Comparison of ENCODE assay signal across 9 cellular contexts in genomic region chr1:233440952-233441401, GRCh38.
DNase-seq lines count a peak whose midpoint lies in the region; ATAC-seq, FAIRE-seq and TF ChIP-seq lines count a peak whose summit lies in the region.
"Had no signal": no experiment of that assay in that cellular context is flagged by ENCODE, and none has a peak within 500 bp of the region (broad histone marks: within the 10 kb centered on the region; RNA-seq: fewer than 3 reads in every experiment).

No MANE protein-coding gene starts in this region.

- no peaks in the 10 kb centered on the region for H3K36me3 Mint-ChIP-seq in CD4-positive, alpha-beta T cell (ENCODE audit: low read depth)

- H3K27me3 ChIP-seq in CD4-positive, alpha-beta T cell (ENCODE audit: control insufficient read depth, insufficient read depth, low read length): peaks cover 4% of the 10 kb centered on the region
- H3K27me3 ChIP-seq in pancreas: peaks cover 0 to 5% (median 0%) of the 10 kb centered on the region in 4 donors
- H3K27me3 ChIP-seq: SJSA1 had no signal

- H3K36me3 ChIP-seq in pancreas: no peaks in the 10 kb centered on the region
- H3K36me3 ChIP-seq: SJSA1 had no signal

- CTCF ChIA-PET in CD4-positive, alpha-beta T cell (lab: Charles Lee): interaction anchor here (0.7 kb wide), 1 partner anchor 425 kb away, joined by 3 read pairs; no protein-coding TSS in a partner anchor

- H3K27ac Mint-ChIP-seq in CD4-positive, alpha-beta T cell: no peak overlapping the region

- peaks cover 21% of the 10 kb centered on the region for H3K27me3 Mint-ChIP-seq in CD4-positive, alpha-beta T cell

- H3K4me3 ChIP-seq in fibroblast of villous mesenchyme (ENCODE audit: low read depth, low read length) (no peak overlapping the region), pancreas (no peak overlapping the region)
- H3K4me3 ChIP-seq: SJSA1 had no signal

- POLR2A ChIA-PET in CD4-positive, alpha-beta T cell (lab: Charles Lee): no interaction called here

- no peaks in the 10 kb centered on the region for H3K4me1 Mint-ChIP-seq in CD4-positive, alpha-beta T cell (ENCODE audit: low read depth)

- FAIRE-seq in pancreas (lab: Jason Lieb, UNC): no peak

- no peak overlapping the region for H3K27ac ChIP-seq in CD4-positive, alpha-beta T cell (ENCODE audit: low read depth, low read length)
- no peak overlapping the region for H3K27ac ChIP-seq in pancreas
- H3K27ac ChIP-seq: SJSA1 had no signal

- no peak for ATAC-seq in CD4-positive, alpha-beta T cell (ENCODE audit: poor library complexity)
- ATAC-seq in GM19043 (IDR thresholded peaks at IDR 0.05; ENCODE audit: low read depth, unreplicated experiment) (peak; percentile 49), pancreas (peak; percentile 64 to 95 (median 88))

- H3K4me3 Mint-ChIP-seq in CD4-positive, alpha-beta T cell: no peak overlapping the region

- 9 to 12% methylated on average over 9 of the region's 9 CpGs for WGBS in pancreas, 2 donors

- H3K4me1 ChIP-seq in pancreas: no peaks in the 10 kb centered on the region
- H3K4me1 ChIP-seq: SJSA1 had no signal

- no peak for DNase-seq in CD4-positive, alpha-beta T cell
- peak; percentile 57 for DNase-seq in NCI-H1092 (lab: John Stamatoyannopoulos, UW)
- DNase-seq in SKM-1 (lab: John Stamatoyannopoulos, UW; ENCODE audit: unreplicated experiment): peak; percentile 83
- peak; percentile 64 for DNase-seq in fibroblast of villous mesenchyme (ENCODE audit: low read depth)
- DNase-seq in pancreas: peak in 3 of 6 donors; percentile 13 to 39 (median 18)
- DNase-seq in activated CD8-positive, alpha-beta memory T cell treated with anti-CD3 and anti-CD28 coated beads, Interleukin-2, amount 50 U/mL, for 48 hours: no peak
- no peak for DNase-seq in UCSD-AML1 (lab: John Stamatoyannopoulos, UW; ENCODE audit: unreplicated experiment)

- peak; percentile 62 for TF ChIP-seq CTCF in CD4-positive, alpha-beta T cell (IDR thresholded peaks at IDR 0.05)
- TF ChIP-seq CTCF in fibroblast of villous mesenchyme (IDR thresholded peaks at IDR 0.05; ENCODE audit: insufficient read depth, low read depth, low read length) (peak; percentile 73), pancreas (IDR thresholded peaks at IDR 0.05) (peak; percentile 21 to 52 (median 41))

- intact Hi-C loops in CD4-positive, alpha-beta T cell (cut with DNase I, micrococcal nuclease): no loop called here
- intact Hi-C loops in pancreas (cut with DNase I): loop anchor here in 2 of 3 donors (5.0 to 10.0 kb wide), 2 partner anchors 351 to 354 kb away; no protein-coding TSS in a partner anchor

- no peaks in the 10 kb centered on the region for H3K9me3 Mint-ChIP-seq in CD4-positive, alpha-beta T cell

- no peaks in the 10 kb centered on the region for H3K9me3 ChIP-seq in CD4-positive, alpha-beta T cell (ENCODE audit: control insufficient read depth, low read length)
- no peaks in the 10 kb centered on the region for H3K9me3 ChIP-seq in pancreas
- H3K9me3 ChIP-seq: SJSA1 had no signal

Comparison
In these comparisons a context has a peak if more than half of its experiments do, and no peak if none do; other contexts are left out.
1. DNase-seq: peak in NCI-H1092 (single experiment), SKM-1 (single experiment) and fibroblast of villous mesenchyme (single experiment); none in CD4-positive, alpha-beta T cell (0 of 10), activated CD8-positive, alpha-beta memory T cell treated with anti-CD3 and anti-CD28 coated beads, Interleukin-2, amount 50 U/mL, for 48 hours (single experiment) and UCSD-AML1 (single experiment).
2. intact Hi-C loops: an anchor here in pancreas (5.0 to 10.0 kb wide); none called in CD4-positive, alpha-beta T cell.
3. Peak in every context shown above with its lines, with median percentiles within 50 percentile points of each other: CTCF ChIP-seq.